9 cellular contexts compared by ENCODE assay signal in genomic region chr3:124995460-124995994, GRCh38.
DNase-seq lines count a peak whose midpoint lies in the region; ATAC-seq and TF ChIP-seq lines count a peak whose summit lies in the region.
"Had no signal": no experiment of that assay in that cellular context is flagged by ENCODE, and none has a peak within 500 bp of the region (broad histone marks: within the 10 kb centered on the region; RNA-seq: fewer than 3 reads in every experiment).

No MANE protein-coding gene starts in this region.

- H3K4me3 ChIP-seq in HCT116 (replicated peaks in 1 of 2; ENCODE audit: low read depth in 1 of 2, low read length in 2 of 2) (no peak overlapping the region), osteoblast (ENCODE audit: insufficient read depth, low read length) (no peak overlapping the region), aorta (ENCODE audit: low read length in 2 of 2) (no peak overlapping the region)
- H3K4me3 ChIP-seq: SJSA1 had no signal

- DNase-seq in COLO668 (lab: John Stamatoyannopoulos, UW; ENCODE audit: unreplicated experiment) (peak; percentile 48), HCT116 (ENCODE audit: low read depth, low spot score) (peak; percentile 34), OCI-M1 (lab: John Stamatoyannopoulos, UW) (peak; percentile 70), foreskin melanocyte (peak; percentile 29), osteoblast (ENCODE audit: insufficient read length, low spot score, missing footprints) (no peak), aorta (peak in 1 of 2 donors; percentile 66)
- peak; percentile 74 for DNase-seq in activated effector memory CD4-positive, alpha-beta T cell treated with anti-CD3 and anti-CD28 coated beads, Interleukin-2, amount 50 U/mL, for 16 hours

- intact Hi-C loops in HCT116 (cut with micrococcal nuclease) = loop anchor here (1.0 to 2.0 kb wide), 3 partner anchors 155 to 590 kb away; no protein-coding TSS in a partner anchor
- intact Hi-C loops in aorta (cut with DNase I) = loop anchor here in 1 of 2 donors (5.0 kb wide), 1 partner anchor 442 kb away; no protein-coding TSS in a partner anchor

- TF ChIP-seq RAD21 in HCT116 (IDR thresholded peaks at IDR 0.05; ENCODE audit: low read depth) = peak; percentile 94

- no peaks in the 10 kb centered on the region for H3K9me2 ChIP-seq in HCT116 (ENCODE audit: insufficient read depth)

- TF ChIP-seq CTCF in HCT116 (IDR thresholded peaks at IDR 0.05 in 2 of 3, conservative IDR thresholded peaks at IDR 0.05 in 1 of 3; ENCODE audit: borderline replicate concordance in 1 of 3, insufficient read depth in 1 of 3, low read depth in 2 of 3, low read length in 2 of 3) = peak; percentile 65 to 84 (median 79)
- TF ChIP-seq CTCF in osteoblast (IDR thresholded peaks at IDR 0.05; ENCODE audit: extremely low read depth, low read depth, low read length) = peak; percentile 59

- no peaks in the 10 kb centered on the region for H4K20me1 ChIP-seq in HCT116 (ENCODE audit: insufficient read depth)
- peaks cover 5% of the 10 kb centered on the region for H4K20me1 ChIP-seq in osteoblast (ENCODE audit: insufficient read depth, low read length)

- POLR2A ChIA-PET in HCT116 (lab: Charles Lee) = no interaction called here

- H3K9me3 ChIP-seq in HCT116 (ENCODE audit: control insufficient read depth in 1 of 2, insufficient read depth in 1 of 2, low read depth in 1 of 2, low read length in 2 of 2) (no peaks in the 10 kb centered on the region), osteoblast (ENCODE audit: low read depth, low read length) (no peaks in the 10 kb centered on the region), aorta (ENCODE audit: control insufficient read depth, low read length) (no peaks in the 10 kb centered on the region)
- H3K9me3 ChIP-seq: SJSA1 had no signal

- H3K27me3 ChIP-seq in HCT116 (ENCODE audit: insufficient read depth, low read length) (no peaks in the 10 kb centered on the region), osteoblast (ENCODE audit: insufficient read depth, low read length) (no peaks in the 10 kb centered on the region), aorta (ENCODE audit: control insufficient read depth in 1 of 2, insufficient read depth in 2 of 2, low read length in 1 of 2) (no peaks in the 10 kb centered on the region)
- H3K27me3 ChIP-seq: SJSA1 had no signal

- 51 to 56% methylated on average over 6 of the region's 6 CpGs for WGBS in aorta, 2 donors

- CTCF ChIA-PET in HCT116 (lab: Charles Lee) = interaction anchor here (0.9 to 2.3 kb wide), 7 partner anchors 443 to 592 kb away, joined by 4 to 12 read pairs (median 5); no protein-coding TSS in a partner anchor

- H3K9ac ChIP-seq in HCT116 (ENCODE audit: low read length) = no peak overlapping the region

- RAD21 ChIA-PET in HCT116 (lab: Charles Lee; ENCODE audit: low non-redundant PET in 1 of 2, low total read pairs in 2 of 2, uncharacterized antibody in 2 of 2, unreplicated experiment in 2 of 2) = interaction anchor here in 1 of 2 experiments (1.3 kb wide), 1 partner anchor 335 kb away, joined by 3 read pairs; no protein-coding TSS in a partner anchor

- H3K36me3 ChIP-seq in HCT116 (ENCODE audit: control insufficient read depth in 1 of 2, insufficient read depth in 2 of 2, low read length in 2 of 2) (no peaks in the 10 kb centered on the region), osteoblast (ENCODE audit: insufficient read depth, low read length) (peaks cover 89% of the 10 kb centered on the region), aorta (ENCODE audit: control insufficient read depth in 1 of 2, insufficient read depth in 2 of 2, low read length in 1 of 2) (peaks cover 1 to 9% of the 10 kb centered on the region in 2 donors)

- H3K4me2 ChIP-seq in HCT116 (ENCODE audit: low read length) (no peak overlapping the region), osteoblast (ENCODE audit: insufficient read depth, low read length) (no peak overlapping the region)

- no peak for TF ChIP-seq POLR2A in HCT116 (IDR thresholded peaks at IDR 0.05; ENCODE audit: borderline replicate concordance, extremely low read depth, insufficient read depth, insufficient read length)

- H2AFZ ChIP-seq in HCT116 (ENCODE audit: low read depth, low read length, poor library complexity, severe bottlenecking) = no peak overlapping the region
- no peak overlapping the region for H2AFZ ChIP-seq in osteoblast (ENCODE audit: low read length)

- ATAC-seq in HCT116 = peak; percentile 98
- peak; percentile 82 for ATAC-seq in aorta (ENCODE audit: low FRiP score)
- no peak for ATAC-seq in GM21619 (IDR thresholded peaks at IDR 0.05; ENCODE audit: unreplicated experiment)

- H3K4me1 ChIP-seq in HCT116 (ENCODE audit: control insufficient read depth in 1 of 2, insufficient read depth in 2 of 2, low read length in 2 of 2) (no peaks in the 10 kb centered on the region), osteoblast (ENCODE audit: insufficient read depth, low read length) (no peaks in the 10 kb centered on the region), aorta (ENCODE audit: control insufficient read depth in 1 of 2, insufficient read depth in 2 of 2, low read length in 2 of 2) (no peaks in the 10 kb centered on the region)

- H3K27ac ChIP-seq in HCT116 (ENCODE audit: low read depth, low read length) = no peak overlapping the region
- no peak overlapping the region for H3K27ac ChIP-seq in osteoblast (ENCODE audit: low read depth, low read length)
- H3K27ac ChIP-seq in aorta (ENCODE audit: low read depth in 1 of 2, low read length in 2 of 2) = no peak overlapping the region
- H3K27ac ChIP-seq: SJSA1 had no signal

- no peaks in the 10 kb centered on the region for H3K79me2 ChIP-seq in HCT116 (ENCODE audit: insufficient read depth, low read length)
- H3K79me2 ChIP-seq in osteoblast (ENCODE audit: insufficient read depth, low read length) = no peaks in the 10 kb centered on the region

- no TSS peak for BruUV-seq in HCT116 (replicated peaks; lab: Mats Ljungman, UMichigan)

TF ChIP-seq in HCT116, 20 proteins besides CTCF, POLR2A, EP300 and RAD21 (continues in another document):
- TF ChIP-seq SP1 (IDR thresholded peaks at IDR 0.05; ENCODE audit: low read depth) (no peak), EZH2 (IDR thresholded peaks at IDR 0.05) (no peak), EZH2phosphoT487 (IDR thresholded peaks at IDR 0.05; ENCODE audit: borderline replicate concordance) (no peak), REST (IDR thresholded peaks at IDR 0.05; ENCODE audit: low read depth) (no peak), ZBTB33 (IDR thresholded peaks at IDR 0.05; ENCODE audit: extremely low read depth, insufficient replicate concordance, low read length) (no peak), ELF1 (IDR thresholded peaks at IDR 0.05; ENCODE audit: borderline replicate concordance, low read depth) (no peak), TCF7L2 (IDR thresholded peaks at IDR 0.05; ENCODE audit: borderline replicate concordance, extremely low read depth, insufficient read depth, insufficient read length) (no peak), ZFX (IDR thresholded peaks at IDR 0.05) (no peak), MAX (IDR thresholded peaks at IDR 0.05) (no peak), EGR1 (IDR thresholded peaks at IDR 0.05; ENCODE audit: low read depth) (no peak), SRF (IDR thresholded peaks at IDR 0.05; ENCODE audit: low read depth) (no peak), JUND (IDR thresholded peaks at IDR 0.05) (no peak), CBX3 (IDR thresholded peaks at IDR 0.05; ENCODE audit: low read depth) (no peak), SIN3A (IDR thresholded peaks at IDR 0.05; ENCODE audit: low read depth) (no peak), CEBPB (IDR thresholded peaks at IDR 0.05; ENCODE audit: low read depth) (no peak), ZNF274 (IDR thresholded peaks at IDR 0.05; ENCODE audit: low read depth, low read length) (no peak)
